11 cellular contexts compared by ENCODE assay signal in the genomic region with DNA sequence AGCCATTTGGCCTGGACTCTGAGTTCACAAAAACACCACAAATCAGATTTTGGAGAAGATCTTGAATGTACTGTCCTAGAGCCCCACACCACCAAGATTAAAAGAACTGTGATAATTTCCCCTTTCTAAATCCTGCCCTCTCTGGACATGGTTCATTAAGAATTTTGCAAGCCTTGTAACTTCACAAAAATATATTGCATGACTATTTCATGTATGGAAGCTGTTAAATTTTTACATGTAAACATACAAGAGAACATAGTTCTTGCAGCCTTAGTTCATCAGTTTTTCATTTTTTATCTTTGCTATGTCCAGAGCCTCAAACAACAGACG.
DNase-seq lines count a peak whose midpoint lies in the region; ATAC-seq and TF ChIP-seq lines count a peak whose summit lies in the region.
"Had no signal": no experiment of that assay in that cellular context is flagged by ENCODE, and none has a peak within 500 bp of the region (broad histone marks: within the 10 kb centered on the region; RNA-seq: fewer than 3 reads in every experiment).

No MANE protein-coding gene starts in this region.

- no peaks in the 10 kb centered on the region for H3K27me3 ChIP-seq in BLaER1 treated with 17β-estradiol and CSF1 and Interleukin-3, amounts not matched to agents 10 nM and 100 nM
- H3K27me3 ChIP-seq in sigmoid colon: no peaks in the 10 kb centered on the region
- H3K27me3 ChIP-seq: cardiac muscle cell had no signal

- intact Hi-C loops in sigmoid colon (cut with DNase I): loop anchor here (1.0 to 5.0 kb wide), 4 partner anchors 24 to 386 kb away; no protein-coding TSS in a partner anchor

- no peaks in the 10 kb centered on the region for H4K20me1 ChIP-seq in BLaER1 treated with 17β-estradiol and CSF1 and Interleukin-3, amounts not matched to agents 10 nM and 100 nM

- no peaks in the 10 kb centered on the region for H3K9me3 Mint-ChIP-seq in central memory CD8-positive, alpha-beta T cell

- H3K27me3 Mint-ChIP-seq in central memory CD8-positive, alpha-beta T cell: peaks cover 26% of the 10 kb centered on the region

- peak overlapping the region; percentile 47 to 96 (median 89) for H3K4me2 ChIP-seq in BLaER1 treated with 17β-estradiol and CSF1 and Interleukin-3, amounts not matched to agents 10 nM and 100 nM

- TF ChIP-seq EP300 in sigmoid colon (IDR thresholded peaks at IDR 0.05): no peak

- 0 to 2% methylated on average over 1 of the region's 1 CpG for WGBS in sigmoid colon, 2 donors

- TF ChIP-seq POLR2A in sigmoid colon (IDR thresholded peaks at IDR 0.05): no peak

- peak overlapping the region in 1 of 10 experiments; percentile 30; a peak in 1 of 20 replicates for H3K4me3 ChIP-seq in BLaER1 treated with 17β-estradiol and CSF1 and Interleukin-3, amounts not matched to agents 10 nM and 100 nM
- no peak overlapping the region for H3K4me3 ChIP-seq in sigmoid colon
- H3K4me3 ChIP-seq: cardiac muscle cell had no signal

- H3K4me1 ChIP-seq in BLaER1 treated with 17β-estradiol and CSF1 and Interleukin-3, amounts not matched to agents 10 nM and 100 nM: peaks cover 77 to 100% (median 97%) of the 10 kb centered on the region in 10 experiments
- peaks cover 0 to 49% (median 45%) of the 10 kb centered on the region in 4 donors for H3K4me1 ChIP-seq in sigmoid colon

- H3K27ac ChIP-seq in BLaER1 treated with 17β-estradiol and CSF1 and Interleukin-3, amounts not matched to agents 10 nM and 100 nM: peak overlapping the region in 10 of 11 experiments; percentile 42 to 98 (median 75); a peak in 20 of 22 replicates
- H3K27ac ChIP-seq in sigmoid colon: peak overlapping the region; percentile 79 to 90 (median 82)
- H3K27ac ChIP-seq: cardiac muscle cell had no signal

- H3K4me1 Mint-ChIP-seq in central memory CD8-positive, alpha-beta T cell: peaks cover 26% of the 10 kb centered on the region

- H3K27ac Mint-ChIP-seq in central memory CD8-positive, alpha-beta T cell (ENCODE audit: low read depth): peak overlapping the region; percentile 84

- peaks cover 0 to 3% (median 0%) of the 10 kb centered on the region in 11 experiments; a peak in 1 of 22 replicates for H3K36me3 ChIP-seq in BLaER1 treated with 17β-estradiol and CSF1 and Interleukin-3, amounts not matched to agents 10 nM and 100 nM
- no peaks in the 10 kb centered on the region for H3K36me3 ChIP-seq in sigmoid colon
- H3K36me3 ChIP-seq: cardiac muscle cell had no signal

- TF ChIP-seq CTCF in sigmoid colon (IDR thresholded peaks at IDR 0.05): no peak

- peak; percentile 15 for ATAC-seq in HG03139 (IDR thresholded peaks at IDR 0.05; ENCODE audit: unreplicated experiment)
- ATAC-seq in central memory CD8-positive, alpha-beta T cell (replicated peaks; ENCODE audit: extremely low read depth, poor library complexity, severe bottlenecking): no peak
- ATAC-seq in HG03025 (IDR thresholded peaks at IDR 0.05; ENCODE audit: low FRiP score, unreplicated experiment): no peak
- ATAC-seq in esophagus mucosa: no peak

- H3K9me3 ChIP-seq in BLaER1 treated with 17β-estradiol and CSF1 and Interleukin-3, amounts not matched to agents 10 nM and 100 nM (replicated peaks in 1 of 11): peaks cover 0 to 19% (median 12%) of the 10 kb centered on the region in 11 experiments; a peak in 19 of 22 replicates
- H3K9me3 ChIP-seq in sigmoid colon: peaks cover 0 to 5% (median 2%) of the 10 kb centered on the region in 4 donors

- H3K9ac ChIP-seq in BLaER1 treated with 17β-estradiol and CSF1 and Interleukin-3, amounts not matched to agents 10 nM and 100 nM: peak overlapping the region in 9 of 11 experiments; percentile 12 to 71 (median 60); a peak in 15 of 22 replicates

- DNase-seq in central memory CD8-positive, alpha-beta T cell (ENCODE audit: low spot score in 2 of 2): no peak
- no peak for DNase-seq in sigmoid colon
- no peak for DNase-seq in cerebellum (ENCODE audit: low spot score)
- DNase-seq in OCI-M2 (lab: John Stamatoyannopoulos, UW; ENCODE audit: unreplicated experiment): no peak
- DNase-seq: NCI-H187 treated with DMSO at 0.1 percent for 48 hours had no signal

- peaks cover 14% of the 10 kb centered on the region for H3K36me3 Mint-ChIP-seq in central memory CD8-positive, alpha-beta T cell (ENCODE audit: insufficient read depth)

- H3K4me3 Mint-ChIP-seq in central memory CD8-positive, alpha-beta T cell: peak overlapping the region; percentile 59
- H3K4me3 Mint-ChIP-seq: CD8-positive, alpha-beta memory T cell had no signal
